1 cellular context compared by ENCODE assay signal in genomic region chr11:5581014-5581413, GRCh38.
TF ChIP-seq lines count a peak whose summit lies in the region.

No MANE protein-coding gene starts in this region.

TF ChIP-seq in K562, 482 proteins besides CTCF, POLR2A, EP300 and RAD21 (continues in another document):
- TF ChIP-seq CEBPB (tag; IDR thresholded peaks at IDR 0.05) (peak; percentile 71), ZSCAN29 (IDR thresholded peaks at IDR 0.05) (no peak), HINFP (tag; conservative IDR thresholded peaks at IDR 0.05; ENCODE audit: low read depth) (no peak), TBP (optimal IDR thresholded peaks at IDR 0.05; ENCODE audit: low read depth, low read length) (no peak), ELK1 (CRISPR knock-in tag; IDR thresholded peaks at IDR 0.05) (no peak), ARID1B (IDR thresholded peaks at IDR 0.05) (peak; percentile 29), BDP1 (IDR thresholded peaks at IDR 0.05; ENCODE audit: insufficient read depth, insufficient read length) (no peak), MAFK (IDR thresholded peaks at IDR 0.05; ENCODE audit: low read length) (no peak), CBFA2T2 (conservative IDR thresholded peaks at IDR 0.05) (0 out of 2 replicates have a peak, but pooled peaks have one; percentile 18), ESRRA (IDR thresholded peaks at IDR 0.05; ENCODE audit: borderline replicate concordance, low read depth) (peak; percentile 53; the same call in 1 of the 2 replicates), RNF2 (IDR thresholded peaks at IDR 0.05) (no peak), PTBP1 (IDR thresholded peaks at IDR 0.05; ENCODE audit: low read depth, low read length) (no peak), ZKSCAN1 (IDR thresholded peaks at IDR 0.05; ENCODE audit: low read depth, low read length) (no peak), RBM22 (IDR thresholded peaks at IDR 0.05; ENCODE audit: low read depth, low read length, poor library complexity, severe bottlenecking) (no peak), ZNF583 (CRISPR knock-in tag; IDR thresholded peaks at IDR 0.05) (no peak), ZNF277 (CRISPR knock-in tag; IDR thresholded peaks at IDR 0.05; ENCODE audit: borderline replicate concordance) (no peak), HNRNPLL (IDR thresholded peaks at IDR 0.05; ENCODE audit: low read depth, low read length, poor library complexity, severe bottlenecking) (no peak), TEAD4 (IDR thresholded peaks at IDR 0.05; ENCODE audit: low read length) (peak; percentile 46), TEAD4 (CRISPR knock-in tag; IDR thresholded peaks at IDR 0.05; ENCODE audit: borderline replicate concordance) (no peak), ZNF764 (CRISPR knock-in tag; IDR thresholded peaks at IDR 0.05; ENCODE audit: low read depth) (no peak), SPI1 (IDR thresholded peaks at IDR 0.05; ENCODE audit: borderline replicate concordance, low read depth, low read length) (peak; percentile 74; the same call in 1 of the 2 replicates), ZNF740 (CRISPR knock-in tag; IDR thresholded peaks at IDR 0.05) (0 out of 2 replicates have a peak, but pooled peaks have one; percentile 54), ZNF740 (tag; IDR thresholded peaks at IDR 0.05) (no peak), UBTF (IDR thresholded peaks at IDR 0.05; ENCODE audit: borderline replicate concordance in 1 of 2, low read depth in 2 of 2, low read length in 2 of 2) (peak in 1 of 2 experiments; percentile 81; a peak in 2 of 4 replicates), SMARCC2 (IDR thresholded peaks at IDR 0.05; ENCODE audit: low read depth) (no peak), CTBP1 (IDR thresholded peaks at IDR 0.05; ENCODE audit: borderline replicate concordance) (peak; percentile 66), CHD7 (IDR thresholded peaks at IDR 0.05; ENCODE audit: low read depth, low read length) (no peak), ZNF311 (CRISPR knock-in tag; IDR thresholded peaks at IDR 0.05) (no peak), SNAPC5 (CRISPR knock-in tag; IDR thresholded peaks at IDR 0.05) (no peak), CREM (IDR thresholded peaks at IDR 0.05; ENCODE audit: low read depth) (no peak), ZNF232 (CRISPR knock-in tag; IDR thresholded peaks at IDR 0.05) (no peak)
